Comparison of ENCODE assay signal across 8 cellular contexts in the genomic region with DNA sequence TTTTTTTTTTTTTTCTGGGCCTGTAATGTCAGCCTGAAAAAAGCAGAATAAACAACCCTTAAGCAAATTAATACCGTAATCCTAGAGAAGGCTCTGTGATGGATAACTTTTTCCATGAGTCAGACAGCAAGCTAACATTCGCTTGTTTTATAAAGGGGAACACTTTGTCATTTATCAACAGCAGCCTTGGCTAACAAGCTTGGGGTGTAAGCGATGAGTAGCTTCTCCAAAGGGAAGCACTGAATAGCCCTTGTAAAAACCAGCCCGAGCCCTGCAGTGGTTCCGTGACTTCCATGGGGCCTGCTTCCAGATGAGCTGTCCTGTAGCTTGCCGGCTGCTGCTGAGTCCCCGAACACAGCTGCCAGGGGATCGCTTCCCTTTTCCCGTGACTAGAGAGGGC. TPM values are rescaled to one million over a fixed set of nuclear protein-coding genes. Genes with fewer than 3 reads are reported as not detected.
DNase-seq lines count a peak whose midpoint lies in the region; ATAC-seq and TF ChIP-seq lines count a peak whose summit lies in the region.

No MANE protein-coding gene starts in this region.

- peak overlapping the region in 4 of 5 experiments; percentile 62 to 76 (median 72) for H3K4me3 Mint-ChIP-seq in brain

- H3K27ac Mint-ChIP-seq in brain = peak overlapping the region; percentile 87 to 100 (median 99)

- peak; percentile 73 for DNase-seq in Right ventricle myocardium superior
- DNase-seq in Right ventricle myocardium inferior (ENCODE audit: missing footprints) = no peak
- DNase-seq in lower leg skin (ENCODE audit: low spot score in 2 of 2) = peak; percentile 86 to 93
- DNase-seq in thoracic aorta (ENCODE audit: low spot score) = peak; percentile 58
- no peak for DNase-seq in NCI-H128 (lab: John Stamatoyannopoulos, UW; ENCODE audit: unreplicated experiment)

- peaks cover 95% of the 10 kb centered on the region for H3K4me1 Mint-ChIP-seq in brain

- no peaks in the 10 kb centered on the region for H3K9me3 ChIP-seq in thoracic aorta

- H3K36me3 ChIP-seq in thoracic aorta = peaks cover 7% of the 10 kb centered on the region

- peaks cover 3% of the 10 kb centered on the region for H3K27me3 Mint-ChIP-seq in brain

- TF ChIP-seq CTCF in brain (conservative IDR thresholded peaks at IDR 0.05) (no peak), lower leg skin (IDR thresholded peaks at IDR 0.05) (no peak), thoracic aorta (IDR thresholded peaks at IDR 0.05) (no peak)

- H3K4me1 ChIP-seq in thoracic aorta (ENCODE audit: control insufficient read depth in 1 of 2, low read depth in 2 of 2) = peaks cover 81 to 98% of the 10 kb centered on the region in 2 donors

- no peaks in the 10 kb centered on the region for H3K36me3 Mint-ChIP-seq in brain

- 1 to 20% methylated on average over 9 of the region's 9 CpGs for WGBS in lower leg skin, 2 donors

- ATAC-seq in Right ventricle myocardium superior (ENCODE audit: poor library complexity) (peak; percentile 6), Right ventricle myocardium inferior (no peak), thoracic aorta (ENCODE audit: insufficient number of reproducible peaks, low FRiP score, low read depth) (peak; percentile 44), GM21723 (IDR thresholded peaks at IDR 0.05; ENCODE audit: unreplicated experiment) (no peak), GM18498 (IDR thresholded peaks at IDR 0.05; ENCODE audit: unreplicated experiment) (no peak)

- intact Hi-C loops in Right ventricle myocardium superior (cut with DNase I) = loop anchor here (5.0 kb wide), 1 partner anchor 33 kb away; no protein-coding TSS in a partner anchor
- intact Hi-C loops in Right ventricle myocardium inferior (cut with DNase I) = loop anchor here (2.0 kb wide), 1 partner anchor 31 kb away; no protein-coding TSS in a partner anchor
- intact Hi-C loops in lower leg skin (cut with DNase I; ENCODE audit: low total_unique reads) = no loop called here

- H3K27me3 ChIP-seq in thoracic aorta (replicated peaks; ENCODE audit: insufficient read depth) = no peaks in the 10 kb centered on the region

- H3K4me3 ChIP-seq in lower leg skin (ENCODE audit: low read depth, poor library complexity, severe bottlenecking) = no peak overlapping the region
- H3K4me3 ChIP-seq in thoracic aorta = peak overlapping the region; percentile 61

- peak overlapping the region; percentile 92 to 94 for H3K27ac ChIP-seq in thoracic aorta

- H3K9me3 Mint-ChIP-seq in brain = peaks cover 0 to 7% (median 0%) of the 10 kb centered on the region in 5 experiments

- no peak for TF ChIP-seq POLR2A in lower leg skin (IDR thresholded peaks at IDR 0.05)

RNA-seq across cellular contexts. Expression of a gene that starts 29.6 kb away (rescaled TPM):
- total RNA-seq in Right ventricle myocardium superior = 51.9 TPM
- total RNA-seq in Right ventricle myocardium inferior = 46.9 TPM
- 131 TPM for polyA plus RNA-seq in brain (ENCODE audit: insufficient read depth, low read depth, low replicate concordance)
- total RNA-seq in lower leg skin = 100 to 1,000 TPM; 378 to 494 (median 412) TPM
- 100 to 1,000 TPM; 249 to 300 TPM for total RNA-seq in thoracic aorta

Comparison
In these comparisons a context has a peak if more than half of its experiments do, and no peak if none do; other contexts are left out.
1. ATAC-seq: peak in Right ventricle myocardium superior (single experiment) and thoracic aorta (single experiment); none in Right ventricle myocardium inferior (single experiment), GM21723 (single experiment) and GM18498 (single experiment).
2. DNase-seq: peak in Right ventricle myocardium superior (single experiment), lower leg skin (2 of 2) and thoracic aorta (single experiment); none in Right ventricle myocardium inferior (single experiment) and NCI-H128 (single experiment).